In the genomic region with DNA sequence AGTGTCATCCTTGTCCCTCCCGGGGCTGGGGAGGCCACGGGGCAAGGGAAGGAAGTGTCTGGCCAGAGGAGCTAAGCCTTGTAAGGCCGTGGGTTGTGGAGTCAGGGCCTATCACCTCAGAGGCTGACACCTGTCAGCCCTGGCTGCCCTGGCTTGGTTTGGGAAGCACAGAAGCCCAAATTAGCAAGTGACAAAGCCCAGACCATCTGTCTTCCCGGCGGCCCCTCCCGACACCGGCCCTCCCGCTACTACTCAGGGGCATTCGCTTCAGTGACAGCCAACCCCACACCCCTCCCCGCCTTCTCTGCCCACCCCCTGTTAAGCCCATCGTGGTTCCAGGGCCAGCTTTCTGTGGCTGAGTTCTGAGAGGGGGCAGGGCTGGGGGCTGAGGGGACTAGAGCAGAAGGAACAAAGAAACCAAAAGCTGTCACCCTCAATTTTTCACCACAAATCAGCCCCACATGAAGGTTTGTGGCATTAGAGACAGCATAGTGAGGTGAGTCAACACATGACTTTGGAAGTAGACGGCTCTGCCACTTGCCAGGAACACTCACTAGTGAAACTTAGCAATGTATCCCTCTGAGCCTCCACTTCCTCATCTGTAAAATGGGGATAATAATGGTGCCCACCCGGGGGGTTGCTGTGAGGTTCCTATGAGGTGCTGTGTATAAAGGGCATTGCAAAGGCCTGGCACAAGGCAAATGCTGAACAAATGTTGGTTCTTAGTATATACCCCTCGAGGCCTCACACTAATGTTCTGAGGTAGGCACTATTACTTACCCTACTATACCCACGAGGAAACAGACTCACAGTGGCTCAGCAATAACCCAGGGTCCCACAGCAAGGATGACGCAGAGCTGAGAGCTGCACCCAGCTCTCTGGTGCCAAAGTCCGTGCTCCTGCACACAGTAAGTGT, we compare ENCODE assay signal across 13 cellular contexts. TPM values are rescaled to one million over a fixed set of nuclear protein-coding genes. Genes with fewer than 3 reads are reported as not detected.
DNase-seq lines count a peak whose midpoint lies in the region; ATAC-seq, FAIRE-seq and TF ChIP-seq lines count a peak whose summit lies in the region.
"Had no signal": no experiment of that assay in that cellular context is flagged by ENCODE, and none has a peak within 500 bp of the region (broad histone marks: within the 10 kb centered on the region; RNA-seq: fewer than 3 reads in every experiment).

No MANE protein-coding gene starts in this region.

- no peaks in the 10 kb centered on the region for H3K4me1 Mint-ChIP-seq in stimulated activated effector memory CD8-positive, alpha-beta T cell treated with anti-CD3 and anti-CD28 coated beads, Interleukin-12 subunit alpha, Interleukin-12 subunit beta, amount 100 ng/mL, for 72 hours

- H3K9me3 ChIP-seq in SJCRH30 (replicated peaks) (no peaks in the 10 kb centered on the region), heart left ventricle (peaks cover 0 to 6% (median 0%) of the 10 kb centered on the region in 12 donors)

- TF ChIP-seq CTCF in heart left ventricle (IDR thresholded peaks at IDR 0.05) = no peak

- no peaks in the 10 kb centered on the region for H3K36me3 ChIP-seq in SJCRH30
- H3K36me3 ChIP-seq in heart left ventricle = no peaks in the 10 kb centered on the region

- no peaks in the 10 kb centered on the region for H3K36me3 Mint-ChIP-seq in stimulated activated effector memory CD8-positive, alpha-beta T cell treated with anti-CD3 and anti-CD28 coated beads, Interleukin-12 subunit alpha, Interleukin-12 subunit beta, amount 100 ng/mL, for 72 hours

- H3K4me1 ChIP-seq in SJCRH30 (peaks cover 62% of the 10 kb centered on the region), heart left ventricle (peaks cover 0 to 7% (median 0%) of the 10 kb centered on the region in 12 donors)

- H3K27me3 ChIP-seq in SJCRH30 (no peaks in the 10 kb centered on the region), heart left ventricle (no peaks in the 10 kb centered on the region)

- H3K4me3 ChIP-seq in SJCRH30 (no peak overlapping the region), heart left ventricle (no peak overlapping the region)

- intact Hi-C loops in heart left ventricle (cut with DNase I) = no loop called here

- TF ChIP-seq POLR2A in heart left ventricle (IDR thresholded peaks at IDR 0.05) = no peak

- peak; percentile 29 to 35 for DNase-seq in activated T-cell treated with anti-CD3 and anti-CD28 coated beads, Interleukin-2, amount 50 U/mL, for 48 hours
- DNase-seq in activated T-cell treated with anti-CD3 and anti-CD28 coated beads for 4 hours (no peak), SJCRH30 (peak; percentile 81), heart left ventricle (peak in 4 of 5 donors; percentile 55 to 81 (median 68)), urothelium cell line (ENCODE audit: low spot score) (no peak), Kasumi-1 (lab: John Stamatoyannopoulos, UW) (no peak)
- DNase-seq in stimulated activated effector memory CD8-positive, alpha-beta T cell treated with anti-CD3 and anti-CD28 coated beads, Interleukin-12 subunit alpha, Interleukin-12 subunit beta, amount 100 ng/mL, for 72 hours (ENCODE audit: low spot score in 2 of 2) = no peak
- DNase-seq: COR-L47, dermis blood vessel endothelial cell, mammary epithelial cell had no signal

- H3K27ac ChIP-seq in SJCRH30 = peak overlapping the region; percentile 25
- H3K27ac ChIP-seq in heart left ventricle = peak overlapping the region in 8 of 12 donors; percentile 21 to 73 (median 54)

- no peaks in the 10 kb centered on the region for H3K9me3 Mint-ChIP-seq in stimulated activated effector memory CD8-positive, alpha-beta T cell treated with anti-CD3 and anti-CD28 coated beads, Interleukin-12 subunit alpha, Interleukin-12 subunit beta, amount 100 ng/mL, for 72 hours

- no peak overlapping the region for H3K27ac Mint-ChIP-seq in stimulated activated effector memory CD8-positive, alpha-beta T cell treated with anti-CD3 and anti-CD28 coated beads, Interleukin-12 subunit alpha, Interleukin-12 subunit beta, amount 100 ng/mL, for 72 hours

- ATAC-seq in heart left ventricle (peak; percentile 70 to 86 (median 80)), HG03039 (IDR thresholded peaks at IDR 0.05; ENCODE audit: unreplicated experiment) (no peak)
- ATAC-seq in stimulated activated effector memory CD8-positive, alpha-beta T cell treated with anti-CD3 and anti-CD28 coated beads, Interleukin-12 subunit alpha, Interleukin-12 subunit beta, amount 100 ng/mL, for 72 hours = peak; percentile 19
- ATAC-seq: HCT116 had no signal

- WGBS in heart left ventricle, 4 donors = 45 to 54% (median 48%) methylated on average over 15 to 17 of the region's 17 CpGs

- no peak overlapping the region for H3K4me3 Mint-ChIP-seq in stimulated activated effector memory CD8-positive, alpha-beta T cell treated with anti-CD3 and anti-CD28 coated beads, Interleukin-12 subunit alpha, Interleukin-12 subunit beta, amount 100 ng/mL, for 72 hours

- FAIRE-seq in urothelium cell line (lab: Jason Lieb, UNC) = no peak

RNA-seq across cellular contexts. Expression of gene TNNI1, which starts 5.1 kb away (rescaled TPM):
- total RNA-seq in SJCRH30 (2014; rRNA removed; shearing (Covaris generic)) = 230 and 281 TPM in 2 replicates
- 10 to 100 TPM in 3 of 9 donors, 1 to 10 TPM in 6; 1.6 to 64.5 (median 8.1) TPM for total RNA-seq in heart left ventricle
- 10 to 100 TPM; 25.0 to 27.9 TPM for polyA plus RNA-seq in heart left ventricle
- total RNA-seq: aorta, dermis blood vessel endothelial cell, mammary epithelial cell had no signal

RNA-seq across cellular contexts. Expression of gene LAD1, which starts 27.5 kb away (rescaled TPM):
- total RNA-seq in SJCRH30 (2014; rRNA removed; shearing (Covaris generic)) = 1.1 and 2.9 TPM in 2 replicates
- 10 to 100 TPM in 2 of 9 donors, 1 to 10 TPM in 7; 2.0 to 99.2 (median 6.4) TPM for total RNA-seq in heart left ventricle
- polyA plus RNA-seq in heart left ventricle = 10 to 100 TPM in 1 of 2 donors, 1 to 10 TPM in 1; 6.9 to 49.3 TPM

RNA-seq across cellular contexts. Expression of gene PHLDA3, which starts 42.3 kb away (rescaled TPM):
- total RNA-seq in SJCRH30 (2014; rRNA removed; shearing (Covaris generic)) = 30.8 and 33.9 TPM in 2 replicates
- total RNA-seq in heart left ventricle = 10 to 100 TPM; 18.4 to 48.1 (median 33.4) TPM
- 10 to 100 TPM; 15.2 to 22.9 TPM for polyA plus RNA-seq in heart left ventricle

RNA-seq across cellular contexts. Expression of gene TNNT2, which starts 49.2 kb away (rescaled TPM):
- total RNA-seq in SJCRH30 (2014; rRNA removed; shearing (Covaris generic)) = 74.9 and 90.0 TPM in 2 replicates
- total RNA-seq in heart left ventricle = 1,000 to 10,000 TPM; 5,987 to 9,948 (median 7,621) TPM
- over 10,000 TPM in 1 of 2 donors, 1,000 to 10,000 TPM in 1; 9,964 to 28,496 TPM for polyA plus RNA-seq in heart left ventricle
- total RNA-seq: dermis blood vessel endothelial cell had no signal

Comparison
In these comparisons a context has a peak if more than half of its experiments do, and no peak if none do; other contexts are left out.
1. DNase-seq: peak in activated T-cell treated with anti-CD3 and anti-CD28 coated beads, Interleukin-2, amount 50 U/mL, for 48 hours (2 of 2), SJCRH30 (2 of 2) and heart left ventricle (4 of 5); none in activated T-cell treated with anti-CD3 and anti-CD28 coated beads for 4 hours (single experiment), stimulated activated effector memory CD8-positive, alpha-beta T cell treated with anti-CD3 and anti-CD28 coated beads, Interleukin-12 subunit alpha, Interleukin-12 subunit beta, amount 100 ng/mL, for 72 hours (0 of 2), urothelium cell line (single experiment) and Kasumi-1 (0 of 2).